ENCODE assay signal across 7 cellular contexts in genomic region chr12:22627351-22627750, GRCh38. TPM values are rescaled to one million over a fixed set of nuclear protein-coding genes. Genes with fewer than 3 reads are reported as not detected.
A peak's percentile ranks its signal among the peaks of the same experiment; 100 is the strongest.
DNase-seq lines count a peak whose midpoint lies in the region; ATAC-seq and TF ChIP-seq lines count a peak whose summit lies in the region.

No MANE protein-coding gene starts in this region.

- H3K36me3 ChIP-seq in HEK293 (ENCODE audit: control insufficient read depth in 2 of 2, insufficient read depth in 1 of 2, low read length in 2 of 2) = peaks cover 0 to 4% of the 10 kb centered on the region in 2 experiments; a peak in 2 of 3 replicates

- H3K4me1 Mint-ChIP-seq in T-helper 17 cell = peaks cover 37% of the 10 kb centered on the region

- H3K27me3 Mint-ChIP-seq in T-helper 17 cell = no peaks in the 10 kb centered on the region

- peak overlapping the region; percentile 61 for H3K4me3 Mint-ChIP-seq in T-helper 17 cell

- POLR2A ChIA-PET in HEK293 (lab: Yijun Ruan, JAX) = interaction anchor here (1.1 kb wide), 1 partner anchor 83 kb away, joined by 3 read pairs; the partner anchor contains the start of gene C2CD5

- no peak for TF ChIP-seq CTCF in HEK293 (tag by site-specific recombination; IDR thresholded peaks at IDR 0.05)
- TF ChIP-seq CTCF in fibroblast of pulmonary artery (IDR thresholded peaks at IDR 0.05; ENCODE audit: low read length, missing control alignments) = no peak

- H3K27ac ChIP-seq in HEK293 (ENCODE audit: extremely low read depth, low read depth, low read length) = no peak overlapping the region
- H3K27ac ChIP-seq in skin epidermis = peak overlapping the region in 11 of 21 experiments; percentile 7 to 100 (median 97)

- H3K4me1 ChIP-seq in HEK293 (ENCODE audit: control insufficient read depth, insufficient read depth, low read length) = peaks cover 4% of the 10 kb centered on the region

- no peak for ATAC-seq in T-helper 17 cell
- ATAC-seq in HG03565 (IDR thresholded peaks at IDR 0.05; ENCODE audit: unreplicated experiment) = no peak
- no peak for ATAC-seq in HG02642 (IDR thresholded peaks at IDR 0.05; ENCODE audit: poor library complexity, unreplicated experiment)

- peak overlapping the region; percentile 98 for H3K27ac Mint-ChIP-seq in T-helper 17 cell

- no peaks in the 10 kb centered on the region for H3K9me3 ChIP-seq in HEK293 (ENCODE audit: control insufficient read depth, insufficient read depth, low read depth, low read length)
- H3K9me3 ChIP-seq in T-helper 17 cell (ENCODE audit: control insufficient read depth, low read length, poor library complexity, severe bottlenecking) = no peaks in the 10 kb centered on the region

- CTCF ChIA-PET in HEK293 (lab: Yijun Ruan, JAX) = no interaction called here

- H3K36me3 Mint-ChIP-seq in T-helper 17 cell (ENCODE audit: low read depth) = peaks cover 6% of the 10 kb centered on the region

- DNase-seq in T-helper 17 cell (no peak), fibroblast of pulmonary artery (ENCODE audit: low read depth) (no peak), NCI-H187 treated with DMSO at 0.1 percent for 48 hours (lab: John Stamatoyannopoulos, UW) (no peak)

- H3K4me3 ChIP-seq in HEK293 (ENCODE audit: low read depth, low read length) (peak overlapping the region; percentile 81), fibroblast of pulmonary artery (replicated peaks; ENCODE audit: low read depth, low read length) (peak overlapping the region; percentile 94), skin epidermis (peak overlapping the region in 3 of 7 experiments; percentile 79 to 99 (median 89))

TF ChIP-seq in HEK293, 187 proteins besides CTCF, POLR2A, EP300 and RAD21:
- TF ChIP-seq KLF8 (tag by site-specific recombination; IDR thresholded peaks at IDR 0.05) (no peak), PRDM6 (tag by site-specific recombination; IDR thresholded peaks at IDR 0.05) (0 out of 2 replicates have a peak, but pooled peaks have one; percentile 33), ZNF266 (tag by site-specific recombination; IDR thresholded peaks at IDR 0.05; ENCODE audit: low read depth) (no peak)

RNA-seq across cellular contexts. Expression of gene ETNK1, which starts 2.4 kb away (rescaled TPM):
- 10 to 100 TPM; 52.0 to 52.9 TPM for total RNA-seq in T-helper 17 cell
